Comparison of ENCODE assay signal across 8 cellular contexts in genomic region chr13:94674609-94675348, GRCh38. TPM values are rescaled to one million over a fixed set of nuclear protein-coding genes. Genes with fewer than 3 reads are reported as not detected.
A peak's percentile ranks its signal among the peaks of the same experiment; 100 is the strongest.
DNase-seq lines count a peak whose midpoint lies in the region; ATAC-seq and TF ChIP-seq lines count a peak whose summit lies in the region.

No MANE protein-coding gene starts in this region.

- H3K27ac ChIP-seq in tibial nerve = no peak overlapping the region

- H3K27me3 ChIP-seq in tibial nerve = peaks cover 0 to 10% of the 10 kb centered on the region in 2 donors

- CTCF ChIA-PET in WTC11 (lab: Charles Lee) = interaction anchor here (0.6 to 4.1 kb wide), 11 partner anchors 11 to 275 kb away, joined by 3 to 33 read pairs (median 4); no protein-coding TSS in a partner anchor

- TF ChIP-seq POLR2A in tibial nerve (IDR thresholded peaks at IDR 0.05) = no peak

- no peaks in the 10 kb centered on the region for H3K36me3 ChIP-seq in tibial nerve

- H3K4me1 Mint-ChIP-seq in WTC11 = peaks cover 20% of the 10 kb centered on the region
- H3K4me1 Mint-ChIP-seq in naive B cell = no peaks in the 10 kb centered on the region

- no peak overlapping the region for H3K4me3 ChIP-seq in tibial nerve

- no peaks in the 10 kb centered on the region for H3K9me3 ChIP-seq in tibial nerve

- no peaks in the 10 kb centered on the region for H3K36me3 Mint-ChIP-seq in WTC11
- no peaks in the 10 kb centered on the region for H3K36me3 Mint-ChIP-seq in naive B cell

- H3K4me3 Mint-ChIP-seq in WTC11 (no peak overlapping the region), naive B cell (no peak overlapping the region)

- POLR2A ChIA-PET in WTC11 (lab: Charles Lee) = no interaction called here

- DNase-seq in NCI-H2081 (lab: John Stamatoyannopoulos, UW) = peak; percentile 62 to 70
- DNase-seq in NCI-H2081 treated with DMSO at 0.1 percent for 48 hours (lab: John Stamatoyannopoulos, UW) = no peak
- peak; percentile 17 for DNase-seq in HCEC 1CT
- DNase-seq in NCI-H1417 treated with DMSO at 0.1 percent for 48 hours (lab: John Stamatoyannopoulos, UW) = peak; percentile 47
- DNase-seq in WTC11 (ENCODE audit: low spot score) = peak; percentile 78
- DNase-seq in ecto neural progenitor cell (ENCODE audit: low spot score) = peak; percentile 71
- DNase-seq in naive B cell = peak; percentile 1
- DNase-seq in tibial nerve (ENCODE audit: low spot score in 2 of 2) = peak in 1 of 2 donors; percentile 55

- no peak for TF ChIP-seq EP300 in tibial nerve (IDR thresholded peaks at IDR 0.05)

- H3K9me3 Mint-ChIP-seq in WTC11 (no peaks in the 10 kb centered on the region), naive B cell (peaks cover 0 to under 1% (median 0%) of the 10 kb centered on the region in 7 donors)

- no peaks in the 10 kb centered on the region for H3K4me1 ChIP-seq in tibial nerve

- H3K27ac Mint-ChIP-seq in WTC11 (no peak overlapping the region), naive B cell (no peak overlapping the region)

- no peaks in the 10 kb centered on the region; the same call in 1 of the 2 replicates for H3K27me3 Mint-ChIP-seq in WTC11 (ENCODE audit: low read depth)
- peaks cover 33 to 41% (median 37%) of the 10 kb centered on the region in 3 donors for H3K27me3 Mint-ChIP-seq in naive B cell

- WGBS in tibial nerve, 2 donors = 27 to 30% methylated on average over 5 of the region's 5 CpGs

- TF ChIP-seq CTCF in WTC11 (IDR thresholded peaks at IDR 0.05) (peak; percentile 68), tibial nerve (IDR thresholded peaks at IDR 0.05) (peak; percentile 14 to 55 (median 40))

- ATAC-seq in WTC11 (peak; percentile 91), naive B cell (ENCODE audit: low read depth in 2 of 2) (no peak)

TF ChIP-seq in WTC11, 78 proteins besides CTCF, POLR2A, EP300 and RAD21:
- TF ChIP-seq ZMAT4 (CRISPR knock-in tag; IDR thresholded peaks at IDR 0.05) = no peak
- TF ChIP-seq JAZF1 (CRISPR knock-in tag; IDR thresholded peaks at IDR 0.05) = no peak
- no peak for TF ChIP-seq ARID4B (CRISPR knock-in tag; IDR thresholded peaks at IDR 0.05; ENCODE audit: borderline replicate concordance)
- no peak for TF ChIP-seq IRF2 (CRISPR knock-in tag; IDR thresholded peaks at IDR 0.05; ENCODE audit: borderline replicate concordance, low read depth)
- no peak for TF ChIP-seq FOXJ3 (CRISPR knock-in tag; IDR thresholded peaks at IDR 0.05; ENCODE audit: borderline replicate concordance)
- TF ChIP-seq GRHL2 (CRISPR knock-in tag; IDR thresholded peaks at IDR 0.05; ENCODE audit: insufficient replicate concordance, severe bottlenecking) = no peak

RNA-seq across cellular contexts. Expression of gene SOX21, which starts 37.6 kb away (rescaled TPM):
- total RNA-seq in WTC11 (2021) (6.4 to 11.4 TPM (median 6.4 TPM) in 3 replicates), tibial nerve (not detected)
- not detected for polyA plus RNA-seq in naive B cell (ENCODE audit: low read depth in 6 of 6)
